In the genomic region with DNA sequence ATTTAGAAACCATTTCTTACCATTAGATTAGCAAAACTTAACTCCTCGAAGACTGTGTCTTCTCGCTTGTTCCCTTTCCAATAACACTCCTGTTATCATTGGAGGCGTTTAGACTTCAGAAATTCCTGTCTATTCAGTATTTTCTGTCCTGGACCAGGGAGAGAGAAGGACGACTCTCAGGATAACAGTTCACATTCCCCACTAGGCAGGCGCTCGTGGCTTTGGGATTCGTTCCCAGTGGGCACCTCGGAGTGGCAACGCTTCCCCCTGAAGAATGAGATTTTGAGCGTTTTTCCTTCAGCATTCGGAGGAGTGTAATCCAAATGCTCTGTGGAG, we compare ENCODE assay signal across 8 cellular contexts. TPM values are rescaled to one million over a fixed set of nuclear protein-coding genes. Genes with fewer than 3 reads are reported as not detected.
DNase-seq lines count a peak whose midpoint lies in the region; ATAC-seq and TF ChIP-seq lines count a peak whose summit lies in the region.

No MANE protein-coding gene starts in this region.

- no peaks in the 10 kb centered on the region for H3K27me3 Mint-ChIP-seq in IgD-negative memory B cell
- no peaks in the 10 kb centered on the region for H3K27me3 Mint-ChIP-seq in natural killer cell treated with Interleukin-12 subunit alpha and Interleukin-12 subunit beta and Interleukin-15 and Interleukin-18, amount 100 ng/mL, for 72 hours

- H3K4me3 ChIP-seq in choroid plexus epithelial cell (ENCODE audit: low read depth, low read length): peak overlapping the region; percentile 87

- TF ChIP-seq POLR2A in GM18505 (IDR thresholded peaks at IDR 0.05; ENCODE audit: borderline replicate concordance, extremely low read depth, insufficient read depth, insufficient read length): no peak

- ATAC-seq in GM18505 (IDR thresholded peaks at IDR 0.05; ENCODE audit: unreplicated experiment) (peak; percentile 20), GM21717 (IDR thresholded peaks at IDR 0.05; ENCODE audit: unreplicated experiment) (no peak), GM19023 (IDR thresholded peaks at IDR 0.05; ENCODE audit: unreplicated experiment) (no peak), GM19035 (IDR thresholded peaks at IDR 0.05; ENCODE audit: unreplicated experiment) (no peak)
- no peak for ATAC-seq in natural killer cell treated with Interleukin-12 subunit alpha and Interleukin-12 subunit beta and Interleukin-15 and Interleukin-18, amount 100 ng/mL, for 72 hours

- H3K4me3 Mint-ChIP-seq in IgD-negative memory B cell: peak overlapping the region; percentile 97 to 99 (median 98)
- peak overlapping the region; percentile 99 for H3K4me3 Mint-ChIP-seq in natural killer cell treated with Interleukin-12 subunit alpha and Interleukin-12 subunit beta and Interleukin-15 and Interleukin-18, amount 100 ng/mL, for 72 hours

- H3K36me3 Mint-ChIP-seq in IgD-negative memory B cell: peaks cover 14% of the 10 kb centered on the region
- peaks cover 31% of the 10 kb centered on the region for H3K36me3 Mint-ChIP-seq in natural killer cell treated with Interleukin-12 subunit alpha and Interleukin-12 subunit beta and Interleukin-15 and Interleukin-18, amount 100 ng/mL, for 72 hours

- no peak for TF ChIP-seq CTCF in choroid plexus epithelial cell (conservative IDR thresholded peaks at IDR 0.05; ENCODE audit: low read depth, low read length)

- H3K27ac Mint-ChIP-seq in IgD-negative memory B cell: peak overlapping the region in 2 of 3 donors; percentile 8
- peak overlapping the region; percentile 82 to 93 for H3K27ac Mint-ChIP-seq in natural killer cell treated with Interleukin-12 subunit alpha and Interleukin-12 subunit beta and Interleukin-15 and Interleukin-18, amount 100 ng/mL, for 72 hours

- H3K9me3 Mint-ChIP-seq in IgD-negative memory B cell: peaks cover 0 to 26% (median 14%) of the 10 kb centered on the region in 3 donors
- H3K9me3 Mint-ChIP-seq in natural killer cell treated with Interleukin-12 subunit alpha and Interleukin-12 subunit beta and Interleukin-15 and Interleukin-18, amount 100 ng/mL, for 72 hours: peaks cover 10% of the 10 kb centered on the region

- peaks cover 14 to 17% (median 15%) of the 10 kb centered on the region in 3 donors for H3K4me1 Mint-ChIP-seq in IgD-negative memory B cell
- peaks cover 22% of the 10 kb centered on the region in 2 donors for H3K4me1 Mint-ChIP-seq in natural killer cell treated with Interleukin-12 subunit alpha and Interleukin-12 subunit beta and Interleukin-15 and Interleukin-18, amount 100 ng/mL, for 72 hours (ENCODE audit: low read depth in 2 of 2)

- DNase-seq in choroid plexus epithelial cell (ENCODE audit: low read depth) (no peak), KG1 (lab: John Stamatoyannopoulos, UW) (no peak)
- DNase-seq in natural killer cell treated with Interleukin-12 subunit alpha and Interleukin-12 subunit beta and Interleukin-15 and Interleukin-18, amount 100 ng/mL, for 72 hours (ENCODE audit: low spot score): no peak

RNA-seq across cellular contexts. Expression of a gene that starts 0.4 kb away (rescaled TPM):
- 1.9 TPM for polyA plus RNA-seq in IgD-negative memory B cell
- total RNA-seq in natural killer cell treated with Interleukin-12 subunit alpha and Interleukin-12 subunit beta and Interleukin-15 and Interleukin-18, amount 100 ng/mL, for 72 hours: 1 to 10 TPM; 4.7 to 5.4 TPM

RNA-seq across cellular contexts. Expression of a gene that starts 18.6 kb away (rescaled TPM):
- polyA plus RNA-seq in IgD-negative memory B cell: 12.4 TPM
- 10 to 100 TPM; 29.0 to 36.1 TPM for total RNA-seq in natural killer cell treated with Interleukin-12 subunit alpha and Interleukin-12 subunit beta and Interleukin-15 and Interleukin-18, amount 100 ng/mL, for 72 hours

RNA-seq across cellular contexts. Expression of a gene that starts 28.6 kb away (rescaled TPM):
- polyA plus RNA-seq in IgD-negative memory B cell: 8.6 TPM
- total RNA-seq in natural killer cell treated with Interleukin-12 subunit alpha and Interleukin-12 subunit beta and Interleukin-15 and Interleukin-18, amount 100 ng/mL, for 72 hours: 1 to 10 TPM; 9.0 TPM

RNA-seq across cellular contexts. Expression of a gene that starts 40.8 kb away (rescaled TPM):
- 0.69 TPM for polyA plus RNA-seq in IgD-negative memory B cell
- 1 to 10 TPM; 1.6 to 1.8 TPM for total RNA-seq in natural killer cell treated with Interleukin-12 subunit alpha and Interleukin-12 subunit beta and Interleukin-15 and Interleukin-18, amount 100 ng/mL, for 72 hours

RNA-seq across cellular contexts. Expression of a gene that starts 52.1 kb away (rescaled TPM):
- 24.2 TPM for polyA plus RNA-seq in IgD-negative memory B cell
- 10 to 100 TPM; 10.6 to 11.8 TPM for total RNA-seq in natural killer cell treated with Interleukin-12 subunit alpha and Interleukin-12 subunit beta and Interleukin-15 and Interleukin-18, amount 100 ng/mL, for 72 hours
